Comparison of ENCODE assay signal across 2 cellular contexts in the genomic region with DNA sequence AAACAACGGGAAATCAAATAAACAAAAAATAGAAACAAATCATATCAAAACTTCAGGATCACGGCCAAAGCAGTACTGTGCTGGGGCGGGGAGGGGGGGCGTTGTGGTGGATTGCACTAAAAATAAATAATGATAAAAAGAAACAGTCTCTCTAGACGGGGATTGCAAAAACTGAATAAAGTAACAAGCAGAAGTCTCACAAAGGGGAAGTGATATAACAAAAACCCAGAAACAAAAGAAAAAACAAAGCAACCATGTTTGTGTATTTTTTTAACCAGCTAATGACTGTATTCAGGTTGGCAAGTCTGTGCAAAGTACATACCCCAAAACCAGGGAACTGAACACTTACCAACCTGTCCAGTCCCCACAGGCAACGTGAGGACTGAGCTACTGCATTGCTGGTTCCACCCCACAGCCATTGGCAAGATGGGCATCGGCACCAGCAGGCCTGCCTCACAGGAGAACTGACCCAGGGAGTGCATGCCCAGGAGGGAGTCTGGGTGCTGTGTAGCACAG.
TF ChIP-seq lines count a peak whose summit lies in the region.

No MANE protein-coding gene starts in this region.

TF ChIP-seq in liver, 16 proteins besides CTCF, POLR2A, EP300 and RAD21 (continued from another document):
- TF ChIP-seq TAF1 (conservative IDR thresholded peaks at IDR 0.05): no peak
- TF ChIP-seq, protein P1, sequence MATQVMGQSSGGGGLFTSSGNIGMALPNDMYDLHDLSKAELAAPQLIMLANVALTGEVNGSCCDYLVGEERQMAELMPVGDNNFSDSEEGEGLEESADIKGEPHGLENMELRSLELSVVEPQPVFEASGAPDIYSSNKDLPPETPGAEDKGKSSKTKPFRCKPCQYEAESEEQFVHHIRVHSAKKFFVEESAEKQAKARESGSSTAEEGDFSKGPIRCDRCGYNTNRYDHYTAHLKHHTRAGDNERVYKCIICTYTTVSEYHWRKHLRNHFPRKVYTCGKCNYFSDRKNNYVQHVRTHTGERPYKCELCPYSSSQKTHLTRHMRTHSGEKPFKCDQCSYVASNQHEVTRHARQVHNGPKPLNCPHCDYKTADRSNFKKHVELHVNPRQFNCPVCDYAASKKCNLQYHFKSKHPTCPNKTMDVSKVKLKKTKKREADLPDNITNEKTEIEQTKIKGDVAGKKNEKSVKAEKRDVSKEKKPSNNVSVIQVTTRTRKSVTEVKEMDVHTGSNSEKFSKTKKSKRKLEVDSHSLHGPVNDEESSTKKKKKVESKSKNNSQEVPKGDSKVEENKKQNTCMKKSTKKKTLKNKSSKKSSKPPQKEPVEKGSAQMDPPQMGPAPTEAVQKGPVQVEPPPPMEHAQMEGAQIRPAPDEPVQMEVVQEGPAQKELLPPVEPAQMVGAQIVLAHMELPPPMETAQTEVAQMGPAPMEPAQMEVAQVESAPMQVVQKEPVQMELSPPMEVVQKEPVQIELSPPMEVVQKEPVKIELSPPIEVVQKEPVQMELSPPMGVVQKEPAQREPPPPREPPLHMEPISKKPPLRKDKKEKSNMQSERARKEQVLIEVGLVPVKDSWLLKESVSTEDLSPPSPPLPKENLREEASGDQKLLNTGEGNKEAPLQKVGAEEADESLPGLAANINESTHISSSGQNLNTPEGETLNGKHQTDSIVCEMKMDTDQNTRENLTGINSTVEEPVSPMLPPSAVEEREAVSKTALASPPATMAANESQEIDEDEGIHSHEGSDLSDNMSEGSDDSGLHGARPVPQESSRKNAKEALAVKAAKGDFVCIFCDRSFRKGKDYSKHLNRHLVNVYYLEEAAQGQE (IDR thresholded peaks at IDR 0.05): no peak
- TF ChIP-seq, protein P2, sequence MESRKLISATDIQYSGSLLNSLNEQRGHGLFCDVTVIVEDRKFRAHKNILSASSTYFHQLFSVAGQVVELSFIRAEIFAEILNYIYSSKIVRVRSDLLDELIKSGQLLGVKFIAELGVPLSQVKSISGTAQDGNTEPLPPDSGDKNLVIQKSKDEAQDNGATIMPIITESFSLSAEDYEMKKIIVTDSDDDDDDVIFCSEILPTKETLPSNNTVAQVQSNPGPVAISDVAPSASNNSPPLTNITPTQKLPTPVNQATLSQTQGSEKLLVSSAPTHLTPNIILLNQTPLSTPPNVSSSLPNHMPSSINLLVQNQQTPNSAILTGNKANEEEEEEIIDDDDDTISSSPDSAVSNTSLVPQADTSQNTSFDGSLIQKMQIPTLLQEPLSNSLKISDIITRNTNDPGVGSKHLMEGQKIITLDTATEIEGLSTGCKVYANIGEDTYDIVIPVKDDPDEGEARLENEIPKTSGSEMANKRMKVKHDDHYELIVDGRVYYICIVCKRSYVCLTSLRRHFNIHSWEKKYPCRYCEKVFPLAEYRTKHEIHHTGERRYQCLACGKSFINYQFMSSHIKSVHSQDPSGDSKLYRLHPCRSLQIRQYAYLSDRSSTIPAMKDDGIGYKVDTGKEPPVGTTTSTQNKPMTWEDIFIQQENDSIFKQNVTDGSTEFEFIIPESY (IDR thresholded peaks at IDR 0.05): no peak
- no peak for TF ChIP-seq NR2F2 (IDR thresholded peaks at IDR 0.05)
- no peak for TF ChIP-seq HNF4G (IDR thresholded peaks at IDR 0.05)
- TF ChIP-seq JUND (IDR thresholded peaks at IDR 0.05): no peak
- TF ChIP-seq, protein P3, sequence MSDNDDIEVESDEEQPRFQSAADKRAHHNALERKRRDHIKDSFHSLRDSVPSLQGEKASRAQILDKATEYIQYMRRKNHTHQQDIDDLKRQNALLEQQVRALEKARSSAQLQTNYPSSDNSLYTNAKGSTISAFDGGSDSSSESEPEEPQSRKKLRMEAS (IDR thresholded peaks at IDR 0.05): no peak
- TF ChIP-seq FOXA1 (IDR thresholded peaks at IDR 0.05): no peak
- no peak for TF ChIP-seq SP1 (IDR thresholded peaks at IDR 0.05)
- TF ChIP-seq, protein P4, sequence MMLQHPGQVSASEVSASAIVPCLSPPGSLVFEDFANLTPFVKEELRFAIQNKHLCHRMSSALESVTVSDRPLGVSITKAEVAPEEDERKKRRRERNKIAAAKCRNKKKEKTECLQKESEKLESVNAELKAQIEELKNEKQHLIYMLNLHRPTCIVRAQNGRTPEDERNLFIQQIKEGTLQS (IDR thresholded peaks at IDR 0.05): no peak

TF ChIP-seq in HepG2, 621 proteins besides CTCF, POLR2A, EP300 and RAD21 (continued from another document):
- TF ChIP-seq ZNF510 (CRISPR knock-in tag; IDR thresholded peaks at IDR 0.05; ENCODE audit: low read depth): no peak
